Comparison of ENCODE assay signal across 21 cellular contexts in the genomic region with DNA sequence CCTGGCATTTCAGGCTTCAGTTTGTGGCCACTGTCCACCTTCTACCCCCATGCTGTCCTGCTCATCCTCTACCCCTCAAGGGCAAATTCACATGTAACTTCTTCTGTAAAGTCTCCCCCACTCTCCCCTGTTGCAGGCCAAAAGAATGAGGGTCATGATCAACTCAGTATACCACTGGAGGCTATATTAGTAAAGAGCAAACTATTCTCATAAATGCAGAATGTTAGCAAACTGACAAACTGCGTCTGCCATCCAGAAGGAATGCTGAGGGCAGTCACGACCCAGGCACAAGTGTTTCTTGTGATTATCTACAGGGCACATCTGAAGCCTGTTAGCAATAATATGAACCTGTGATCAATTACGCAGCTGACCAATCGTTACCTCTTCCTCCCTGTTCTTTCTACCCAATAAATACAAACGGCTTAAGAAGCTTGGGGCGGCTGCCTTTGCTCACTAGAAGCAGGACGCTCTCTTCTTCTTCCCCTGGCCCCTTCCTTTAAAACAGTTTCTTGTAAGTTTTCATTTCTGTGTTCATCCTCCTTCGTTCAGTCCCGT.
"Had no signal": no experiment of that assay in that cellular context is flagged by ENCODE, and none has a peak within 500 bp of the region (broad histone marks: within the 10 kb centered on the region; RNA-seq: fewer than 3 reads in every experiment).

No MANE protein-coding gene starts in this region.

- H3K4me3 Mint-ChIP-seq: activated naive CD4-positive, alpha-beta T cell treated with anti-CD3 and anti-CD28 coated beads for 36 hours; activated naive CD8-positive, alpha-beta T cell treated with anti-CD3 and anti-CD28 coated beads, Interleukin-2, amount 10 ng/mL, durations not matched to agents 7 days and 5 days; activated T-cell treated with anti-CD3 and anti-CD28 coated beads, Interleukin-2, amount 50 U/mL, for 4 hours; endodermal cell; naive B cell; neural crest cell; T-helper 17 cell had no signal

- H3K9me3 Mint-ChIP-seq: activated naive CD4-positive, alpha-beta T cell treated with anti-CD3 and anti-CD28 coated beads for 36 hours; activated T-cell treated with anti-CD3 and anti-CD28 coated beads, Interleukin-2, amount 50 U/mL, for 4 hours; naive B cell had no signal

- H3K27me3 Mint-ChIP-seq: naive B cell had no signal

- DNase-seq: activated CD4-positive, alpha-beta T cell treated with anti-CD3 and anti-CD28 coated beads for 4 hours; activated CD4-positive, alpha-beta T cell treated with anti-CD3 and anti-CD28 coated beads, Interleukin-2, amount 50 U/mL, for 48 hours; activated CD4-positive, CD25-positive, alpha-beta regulatory T cell; activated CD8-positive, alpha-beta memory T cell treated with anti-CD3 and anti-CD28 coated beads, Interleukin-2, amount 50 U/mL, for 48 hours; activated naive CD4-positive, alpha-beta T cell treated with anti-CD3 and anti-CD28 coated beads for 36 hours; activated naive CD8-positive, alpha-beta T cell treated with anti-CD3 and anti-CD28 coated beads, Interleukin-2, amount 10 ng/mL, durations not matched to agents 7 days and 5 days; activated T-cell treated with anti-CD3 and anti-CD28 coated beads, Interleukin-2, amount 50 U/mL, for 4 hours; cortex of kidney; endodermal cell; foreskin keratinocyte; kidney; lower lobe of right lung; naive B cell; posterior cingulate gyrus; retina; stimulated activated CD4-positive, alpha-beta T cell treated with anti-CD3 and anti-CD28 coated beads, Interleukin-4, amount 100 ng/mL, for 24 hours; stimulated activated naive CD4-positive, alpha-beta T cell treated with Interleukin-2 at 50 U/mL for 16 hours; T-helper 17 cell; upper lobe of left lung had no signal

- H3K36me3 Mint-ChIP-seq: activated naive CD8-positive, alpha-beta T cell treated with anti-CD3 and anti-CD28 coated beads, Interleukin-2, amount 10 ng/mL, durations not matched to agents 7 days and 5 days; naive B cell had no signal

- H3K9me3 ChIP-seq: lower lobe of right lung, thoracic aorta, upper lobe of left lung had no signal

- ATAC-seq: activated T-cell treated with anti-CD3 and anti-CD28 coated beads, Interleukin-2, amount 50 U/mL, for 4 hours; foreskin keratinocyte; lower lobe of right lung; T-helper 17 cell had no signal

- H3K4me1 Mint-ChIP-seq: naive B cell had no signal

- H3K27me3 ChIP-seq: foreskin keratinocyte, upper lobe of left lung had no signal

- H3K4me3 ChIP-seq: lower lobe of right lung, thoracic aorta, upper lobe of left lung had no signal

- H3K27ac ChIP-seq: foreskin keratinocyte, lower lobe of right lung, thoracic aorta, upper lobe of left lung had no signal

- H3K27ac Mint-ChIP-seq: activated naive CD4-positive, alpha-beta T cell treated with anti-CD3 and anti-CD28 coated beads for 36 hours; activated naive CD8-positive, alpha-beta T cell treated with anti-CD3 and anti-CD28 coated beads, Interleukin-2, amount 10 ng/mL, durations not matched to agents 7 days and 5 days; naive B cell; T-helper 17 cell had no signal
